Comparison of ENCODE assay signal across 20 cellular contexts in the genomic region with DNA sequence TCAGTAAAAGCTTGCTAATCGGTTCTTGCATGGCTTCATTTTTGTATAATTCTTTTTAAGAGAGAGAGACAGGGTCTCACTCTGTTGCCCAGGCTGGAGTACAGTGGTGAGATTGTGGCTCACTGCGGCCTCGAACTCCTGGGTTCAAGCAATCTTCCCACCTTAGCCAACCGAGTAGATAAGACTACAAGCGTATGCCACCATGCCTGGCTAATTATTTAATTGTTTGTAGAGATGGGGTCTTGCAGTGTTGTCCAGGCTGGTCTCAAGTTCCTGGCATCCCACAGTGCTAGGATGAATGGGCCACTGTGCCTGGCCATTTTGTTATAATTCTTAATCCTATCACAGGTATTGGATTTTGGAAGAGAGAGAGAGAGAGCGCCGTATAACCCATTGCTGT. TPM values are rescaled to one million over a fixed set of nuclear protein-coding genes. Genes with fewer than 3 reads are reported as not detected.
"Had no signal": no experiment of that assay in that cellular context is flagged by ENCODE, and none has a peak within 500 bp of the region (broad histone marks: within the 10 kb centered on the region; RNA-seq: fewer than 3 reads in every experiment).

No MANE protein-coding gene starts in this region.

- H3K27ac Mint-ChIP-seq: stimulated activated naive B cell treated with anti-CD40 and anti-IgM and Interleukin-4, amounts not matched to agents 10 μg/mL and 1 μg/mL and 100 μg/mL, for 72 hours had no signal

- H3K4me1 ChIP-seq: esophagus muscularis mucosa, gastroesophageal sphincter, heart left ventricle, left lung, thyroid gland had no signal

- H3K36me3 ChIP-seq: left lung, thyroid gland had no signal

- H3K27me3 ChIP-seq: esophagus muscularis mucosa, gastroesophageal sphincter, heart left ventricle, left lung, spleen, thyroid gland had no signal

- FAIRE-seq: astrocyte, bronchial epithelial cell, endothelial cell of umbilical vein had no signal

- H3K4me3 Mint-ChIP-seq: stimulated activated naive B cell treated with anti-CD40 and anti-IgM and Interleukin-4, amounts not matched to agents 10 μg/mL and 1 μg/mL and 100 μg/mL, for 72 hours had no signal

- ATAC-seq: gastroesophageal sphincter; heart left ventricle; left lung; stimulated activated naive B cell treated with anti-CD40 and anti-IgM and Interleukin-4, amounts not matched to agents 10 μg/mL and 1 μg/mL and 100 μg/mL, for 72 hours had no signal

- DNase-seq: activated CD4-positive, alpha-beta T cell treated with anti-CD3 and anti-CD28 coated beads for 48 hours; cerebellar nuclear complex; cortex of kidney; heart left ventricle; left lung; midbrain; occipital lobe; posterior cingulate gyrus; spleen; stimulated activated CD4-positive, alpha-beta T cell treated with anti-CD3 and anti-CD28 coated beads, Interleukin-4, amount 100 ng/mL, for 4 hours; stimulated activated naive B cell treated with anti-CD40 and anti-IgM and Interleukin-4, amounts not matched to agents 10 μg/mL and 1 μg/mL and 100 μg/mL, for 72 hours; thyroid gland had no signal

- H3K27me3 Mint-ChIP-seq: stimulated activated naive B cell treated with anti-CD40 and anti-IgM and Interleukin-4, amounts not matched to agents 10 μg/mL and 1 μg/mL and 100 μg/mL, for 72 hours had no signal

- H3K4me3 ChIP-seq: esophagus muscularis mucosa, gastroesophageal sphincter, heart left ventricle, left lung, spleen, thyroid gland had no signal

- H3K27ac ChIP-seq: esophagus muscularis mucosa, gastroesophageal sphincter, heart left ventricle, left lung, spleen, thyroid gland had no signal

- H3K9me3 ChIP-seq: esophagus muscularis mucosa, gastroesophageal sphincter, heart left ventricle, left lung, spleen, thyroid gland had no signal

- H3K9me3 Mint-ChIP-seq: stimulated activated naive B cell treated with anti-CD40 and anti-IgM and Interleukin-4, amounts not matched to agents 10 μg/mL and 1 μg/mL and 100 μg/mL, for 72 hours had no signal

RNA-seq across cellular contexts. Expression of a gene that starts 29.8 kb away (rescaled TPM):
- total RNA-seq: astrocyte; bronchial epithelial cell; endothelial cell of umbilical vein; lung microvascular endothelial cell; T-helper 2 cell treated with Interferon-gamma antibody and Interleukin-4, amounts not matched to agents 100 ng/mL and 5 ng/mL, for 36 hours had no signal
- polyA plus RNA-seq: endothelial cell of umbilical vein, neural cell had no signal
